10 cellular contexts compared by ENCODE assay signal in the genomic region with DNA sequence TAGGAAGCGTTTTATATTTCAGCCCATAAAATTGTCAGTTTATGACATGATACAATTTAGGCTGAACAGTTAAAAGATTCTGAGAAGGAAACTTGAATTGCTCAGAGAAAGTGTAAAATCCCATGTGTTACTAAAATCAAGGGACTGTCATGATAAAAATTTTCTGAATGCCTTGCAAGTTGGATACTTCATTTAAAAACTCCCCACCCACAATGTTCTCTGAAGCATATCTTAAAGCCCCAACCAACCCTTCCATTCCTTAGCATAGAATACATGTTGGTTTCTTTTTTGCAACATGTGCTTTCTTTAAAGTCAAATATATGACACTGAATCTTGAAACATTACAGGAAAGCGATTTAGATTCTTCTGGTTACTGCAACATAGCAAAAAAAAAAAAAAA.
DNase-seq lines count a peak whose midpoint lies in the region; ATAC-seq and TF ChIP-seq lines count a peak whose summit lies in the region.
"Had no signal": no experiment of that assay in that cellular context is flagged by ENCODE, and none has a peak within 500 bp of the region (broad histone marks: within the 10 kb centered on the region; RNA-seq: fewer than 3 reads in every experiment).

No MANE protein-coding gene starts in this region.

- POLR2A ChIA-PET in activated CD4-positive, alpha-beta memory T cell treated with anti-CD3 and anti-CD28 coated beads, Interleukin-2, amount 10 ng/mL, durations not matched to agents 7 days and 5 days (lab: Charles Lee), result interaction anchor here (2.0 to 3.4 kb wide), 3 partner anchors 52 to 58 kb away, joined by 5 to 22 read pairs (median 16); no protein-coding TSS in a partner anchor

- CTCF ChIA-PET in activated CD4-positive, alpha-beta memory T cell treated with anti-CD3 and anti-CD28 coated beads, Interleukin-2, amount 10 ng/mL, durations not matched to agents 7 days and 5 days (lab: Charles Lee), result interaction anchor here (1.1 kb wide), 1 partner anchor 98 kb away, joined by 3 read pairs; no protein-coding TSS in a partner anchor
- CTCF ChIA-PET in Calu3 (lab: Charles Lee), result no interaction called here

- in situ Hi-C loops in GM13977 (cut with MboI; ENCODE audit: low pct_unique_long_range_greater_than_20kb, low sequenced_read_pairs, unreplicated experiment), result loop anchor here (10.0 kb wide), 1 partner anchor 85 kb away; no protein-coding TSS in a partner anchor

- ATAC-seq in GM19035 (IDR thresholded peaks at IDR 0.05; ENCODE audit: unreplicated experiment), result peak; percentile 64
- peak; percentile 61 for ATAC-seq in HG02870 (IDR thresholded peaks at IDR 0.05; ENCODE audit: unreplicated experiment)

- peak overlapping the region; percentile 58 for H3K4me3 Mint-ChIP-seq in activated CD4-positive, alpha-beta memory T cell treated with anti-CD3 and anti-CD28 coated beads, Interleukin-2, amount 10 ng/mL, durations not matched to agents 7 days and 5 days
- no peak overlapping the region for H3K4me3 Mint-ChIP-seq in Calu3 (ENCODE audit: low read depth, unreplicated experiment)

- H3K27ac Mint-ChIP-seq in activated CD4-positive, alpha-beta memory T cell treated with anti-CD3 and anti-CD28 coated beads, Interleukin-2, amount 10 ng/mL, durations not matched to agents 7 days and 5 days, result peak overlapping the region; percentile 61
- H3K27ac Mint-ChIP-seq in Calu3 (ENCODE audit: unreplicated experiment), result no peak overlapping the region

- H3K36me3 Mint-ChIP-seq in activated CD4-positive, alpha-beta memory T cell treated with anti-CD3 and anti-CD28 coated beads, Interleukin-2, amount 10 ng/mL, durations not matched to agents 7 days and 5 days (ENCODE audit: low read depth), result peaks cover 2% of the 10 kb centered on the region
- H3K36me3 Mint-ChIP-seq in Calu3 (ENCODE audit: insufficient read depth, unreplicated experiment), result no peaks in the 10 kb centered on the region

- intact Hi-C loops in Calu3 (cut with micrococcal nuclease; ENCODE audit: unreplicated experiment), result no loop called here

- H3K4me1 Mint-ChIP-seq in activated CD4-positive, alpha-beta memory T cell treated with anti-CD3 and anti-CD28 coated beads, Interleukin-2, amount 10 ng/mL, durations not matched to agents 7 days and 5 days, result peaks cover 43% of the 10 kb centered on the region
- no peaks in the 10 kb centered on the region for H3K4me1 Mint-ChIP-seq in Calu3 (ENCODE audit: low read depth, unreplicated experiment)

- no peaks in the 10 kb centered on the region for H3K9me3 Mint-ChIP-seq in activated CD4-positive, alpha-beta memory T cell treated with anti-CD3 and anti-CD28 coated beads, Interleukin-2, amount 10 ng/mL, durations not matched to agents 7 days and 5 days
- H3K9me3 Mint-ChIP-seq in Calu3 (ENCODE audit: low read depth, unreplicated experiment), result no peaks in the 10 kb centered on the region

- H3K27me3 Mint-ChIP-seq in activated CD4-positive, alpha-beta memory T cell treated with anti-CD3 and anti-CD28 coated beads, Interleukin-2, amount 10 ng/mL, durations not matched to agents 7 days and 5 days, result no peaks in the 10 kb centered on the region
- no peaks in the 10 kb centered on the region for H3K27me3 Mint-ChIP-seq in Calu3 (ENCODE audit: unreplicated experiment)

- TF ChIP-seq CTCF in GM13977 (IDR thresholded peaks at IDR 0.05; ENCODE audit: extremely low read depth, insufficient read depth, missing control alignments) (no peak), Calu3 (IDR thresholded peaks at IDR 0.05; ENCODE audit: unreplicated experiment) (no peak)

- BruUV-seq in Calu3 (replicated peaks; lab: Mats Ljungman, UMichigan), result no TSS peak

- peak; percentile 26 for DNase-seq in GM13977 (ENCODE audit: low spot score)
- no peak for DNase-seq in activated CD4-positive, alpha-beta memory T cell treated with anti-CD3 and anti-CD28 coated beads, Interleukin-2, amount 10 ng/mL, durations not matched to agents 7 days and 5 days
- no peak for DNase-seq in activated gamma-delta T cell (lab: John Stamatoyannopoulos, UW)
- DNase-seq in GM03348 (ENCODE audit: low spot score), result no peak
- no peak for DNase-seq in NK-92 treated with Interleukin-12 subunit alpha and Interleukin-12 subunit beta, amount 100 ng/mL, for 24 hours (lab: John Stamatoyannopoulos, UW)
- no peak for DNase-seq in Calu3
- DNase-seq: activated gamma-delta T cell treated with Interleukin-2 at 50 U/mL for 16 hours, NCI-H1105 had no signal
